Comparison of ENCODE assay signal across 1 cellular context in genomic region chr17:38628441-38628840, GRCh38.
TF ChIP-seq lines count a peak whose summit lies in the region.

No MANE protein-coding gene starts in this region.

TF ChIP-seq in GM12878, 131 proteins besides CTCF, POLR2A, EP300 and RAD21 (continued from another document):
- no peak for TF ChIP-seq ZBTB4 (CRISPR knock-in tag; IDR thresholded peaks at IDR 0.05)
- no peak for TF ChIP-seq ZNF622 (IDR thresholded peaks at IDR 0.05)
- TF ChIP-seq E2F4 (IDR thresholded peaks at IDR 0.05; ENCODE audit: low read depth, low read length), result no peak
- no peak for TF ChIP-seq WRNIP1 (IDR thresholded peaks at IDR 0.05; ENCODE audit: borderline replicate concordance, low read depth, low read length)
- no peak for TF ChIP-seq PBX3 (IDR thresholded peaks at IDR 0.05; ENCODE audit: insufficient replicate concordance, low read depth, low read length)
- no peak for TF ChIP-seq SPI1 (IDR thresholded peaks at IDR 0.05; ENCODE audit: borderline replicate concordance, insufficient read depth, low read depth, low read length)
- TF ChIP-seq ELK1 (IDR thresholded peaks at IDR 0.05; ENCODE audit: low read depth, low read length), result no peak
- TF ChIP-seq IKZF1 (conservative IDR thresholded peaks at IDR 0.05), result no peak
- TF ChIP-seq YY1 (IDR thresholded peaks at IDR 0.05; ENCODE audit: low read depth, low read length), result no peak
- TF ChIP-seq HSF1 (IDR thresholded peaks at IDR 0.05; ENCODE audit: low read depth, low read length), result no peak
- TF ChIP-seq BMI1 (IDR thresholded peaks at IDR 0.05; ENCODE audit: borderline replicate concordance), result no peak
